ENCODE assay signal across 8 cellular contexts in the genomic region with DNA sequence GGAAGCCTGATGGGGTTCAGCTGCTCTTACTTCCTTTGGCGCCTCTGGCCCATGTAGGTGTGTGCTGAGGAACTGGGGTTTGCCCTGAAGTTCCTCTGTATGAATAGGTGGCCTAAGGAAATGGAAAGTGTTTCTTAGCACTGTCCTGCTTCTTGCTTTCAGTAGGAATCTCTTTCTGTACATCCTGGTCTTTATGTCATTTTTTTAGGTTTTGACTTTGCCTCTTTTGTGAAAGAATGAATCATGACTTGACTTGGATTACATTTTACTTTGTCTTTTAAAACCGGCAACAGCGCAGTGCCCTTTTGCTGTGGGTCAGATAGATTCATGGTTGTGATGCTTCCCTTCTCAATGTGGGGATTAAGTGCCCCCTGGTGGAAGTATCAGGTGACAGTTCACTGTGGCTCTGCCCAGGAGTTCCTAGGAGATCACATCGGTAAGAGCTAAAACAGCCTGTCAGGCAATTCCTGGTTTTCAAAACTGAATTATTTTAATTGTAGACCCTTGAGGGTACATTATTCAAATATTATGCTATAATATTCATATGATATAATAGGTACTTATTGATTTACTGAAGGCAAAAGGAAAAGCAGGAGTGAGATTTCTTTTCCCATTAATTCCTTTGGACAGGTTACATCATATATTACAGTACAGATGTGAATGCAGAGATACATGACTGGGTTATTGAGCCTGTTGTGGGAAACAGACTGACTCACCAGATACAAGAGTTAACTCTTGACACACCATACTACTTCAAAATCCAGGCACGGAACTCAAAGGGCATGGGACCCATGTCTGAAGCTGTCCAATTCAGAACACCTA.
DNase-seq lines count a peak whose midpoint lies in the region; ATAC-seq and TF ChIP-seq lines count a peak whose summit lies in the region.

No MANE protein-coding gene starts in this region.

- peak; percentile 10 to 59 (median 30) for DNase-seq in CD4-positive, CD25-positive, alpha-beta regulatory T cell
- peak; percentile 76 for DNase-seq in HCEC 1CT
- peak; percentile 39 for DNase-seq in NCI-H226
- DNase-seq in activated CD4-positive, alpha-beta memory T cell treated with anti-CD3 and anti-CD28 coated beads for 36 hours, result peak; percentile 60
- peak; percentile 67 for DNase-seq in epidermal melanocyte (ENCODE audit: insufficient read length, low spot score)
- DNase-seq in mucosa of descending colon, result peak in 1 of 3 donors; percentile 71
- DNase-seq in stimulated activated naive CD8-positive, alpha-beta T cell treated with anti-CD3 and anti-CD28 coated beads, Interleukin-15, amount 100 ng/mL, for 72 hours, result peak; percentile 29 to 39
- no peak for DNase-seq in GOT3 (lab: John Stamatoyannopoulos, UW)

- H3K27ac Mint-ChIP-seq in CD4-positive, CD25-positive, alpha-beta regulatory T cell, result no peak overlapping the region
- H3K27ac Mint-ChIP-seq in activated CD4-positive, alpha-beta memory T cell treated with anti-CD3 and anti-CD28 coated beads for 36 hours, result no peak overlapping the region
- no peak overlapping the region for H3K27ac Mint-ChIP-seq in stimulated activated naive CD8-positive, alpha-beta T cell treated with anti-CD3 and anti-CD28 coated beads, Interleukin-15, amount 100 ng/mL, for 72 hours

- H3K27me3 Mint-ChIP-seq in CD4-positive, CD25-positive, alpha-beta regulatory T cell, result peaks cover 24% of the 10 kb centered on the region
- H3K27me3 Mint-ChIP-seq in activated CD4-positive, alpha-beta memory T cell treated with anti-CD3 and anti-CD28 coated beads for 36 hours, result no peaks in the 10 kb centered on the region
- no peaks in the 10 kb centered on the region for H3K27me3 Mint-ChIP-seq in stimulated activated naive CD8-positive, alpha-beta T cell treated with anti-CD3 and anti-CD28 coated beads, Interleukin-15, amount 100 ng/mL, for 72 hours

- no peaks in the 10 kb centered on the region for H3K4me1 ChIP-seq in CD4-positive, CD25-positive, alpha-beta regulatory T cell (ENCODE audit: control insufficient read depth, insufficient read depth, low read length, poor library complexity, severe bottlenecking)
- no peaks in the 10 kb centered on the region for H3K4me1 ChIP-seq in mucosa of descending colon (ENCODE audit: low read depth)

- H3K36me3 ChIP-seq in CD4-positive, CD25-positive, alpha-beta regulatory T cell (ENCODE audit: control insufficient read depth, insufficient read depth, low read length), result no peaks in the 10 kb centered on the region
- H3K36me3 ChIP-seq in mucosa of descending colon (ENCODE audit: low read depth), result no peaks in the 10 kb centered on the region

- CTCF ChIA-PET in activated CD4-positive, alpha-beta memory T cell treated with anti-CD3 and anti-CD28 coated beads for 36 hours (lab: Charles Lee), result interaction anchor here (0.7 to 8.2 kb wide), 23 partner anchors 9 to 552 kb away, joined by 3 to 73 read pairs (median 5); no protein-coding TSS in a partner anchor

- no peaks in the 10 kb centered on the region for H3K27me3 ChIP-seq in CD4-positive, CD25-positive, alpha-beta regulatory T cell (ENCODE audit: control insufficient read depth, insufficient read depth, low read length)

- intact Hi-C loops in activated CD4-positive, alpha-beta memory T cell treated with anti-CD3 and anti-CD28 coated beads for 36 hours (cut with micrococcal nuclease), result loop anchor here (1.0 kb wide), 1 partner anchor 32 kb away; no protein-coding TSS in a partner anchor
- intact Hi-C loops in mucosa of descending colon (cut with DNase I, micrococcal nuclease), result no loop called here

- H3K9me3 ChIP-seq in CD4-positive, CD25-positive, alpha-beta regulatory T cell (ENCODE audit: control insufficient read depth in 2 of 2, low read length in 2 of 2), result no peaks in the 10 kb centered on the region
- H3K9me3 ChIP-seq in mucosa of descending colon, result no peaks in the 10 kb centered on the region

- H3K27ac ChIP-seq in CD4-positive, CD25-positive, alpha-beta regulatory T cell (ENCODE audit: insufficient read depth, low read length, poor library complexity, severe bottlenecking), result no peak overlapping the region

- ATAC-seq in CD4-positive, CD25-positive, alpha-beta regulatory T cell (ENCODE audit: low read depth in 2 of 2), result peak; percentile 42 to 45
- ATAC-seq in mucosa of descending colon, result peak; percentile 80
- peak; percentile 88 for ATAC-seq in stimulated activated naive CD8-positive, alpha-beta T cell treated with anti-CD3 and anti-CD28 coated beads, Interleukin-15, amount 100 ng/mL, for 72 hours

- peak; percentile 61 for TF ChIP-seq CTCF in mucosa of descending colon (IDR thresholded peaks at IDR 0.05)

- H3K4me1 Mint-ChIP-seq in CD4-positive, CD25-positive, alpha-beta regulatory T cell, result peaks cover 0 to 5% (median 0%) of the 10 kb centered on the region in 4 donors
- peaks cover 4% of the 10 kb centered on the region for H3K4me1 Mint-ChIP-seq in activated CD4-positive, alpha-beta memory T cell treated with anti-CD3 and anti-CD28 coated beads for 36 hours (ENCODE audit: low read depth)
- peaks cover 6% of the 10 kb centered on the region for H3K4me1 Mint-ChIP-seq in stimulated activated naive CD8-positive, alpha-beta T cell treated with anti-CD3 and anti-CD28 coated beads, Interleukin-15, amount 100 ng/mL, for 72 hours

- H3K36me3 Mint-ChIP-seq in CD4-positive, CD25-positive, alpha-beta regulatory T cell, result no peaks in the 10 kb centered on the region
- peaks cover 2% of the 10 kb centered on the region for H3K36me3 Mint-ChIP-seq in activated CD4-positive, alpha-beta memory T cell treated with anti-CD3 and anti-CD28 coated beads for 36 hours

- no peak overlapping the region for H3K4me3 ChIP-seq in CD4-positive, CD25-positive, alpha-beta regulatory T cell (ENCODE audit: low read depth, low read length)
- H3K4me3 ChIP-seq in mucosa of descending colon, result no peak overlapping the region

- no peaks in the 10 kb centered on the region for H3K9me3 Mint-ChIP-seq in CD4-positive, CD25-positive, alpha-beta regulatory T cell
- H3K9me3 Mint-ChIP-seq in activated CD4-positive, alpha-beta memory T cell treated with anti-CD3 and anti-CD28 coated beads for 36 hours, result no peaks in the 10 kb centered on the region
- H3K9me3 Mint-ChIP-seq in stimulated activated naive CD8-positive, alpha-beta T cell treated with anti-CD3 and anti-CD28 coated beads, Interleukin-15, amount 100 ng/mL, for 72 hours, result no peaks in the 10 kb centered on the region

- POLR2A ChIA-PET in activated CD4-positive, alpha-beta memory T cell treated with anti-CD3 and anti-CD28 coated beads for 36 hours (lab: Charles Lee), result no interaction called here

- H3K4me3 Mint-ChIP-seq in CD4-positive, CD25-positive, alpha-beta regulatory T cell, result no peak overlapping the region
- H3K4me3 Mint-ChIP-seq in activated CD4-positive, alpha-beta memory T cell treated with anti-CD3 and anti-CD28 coated beads for 36 hours, result no peak overlapping the region
- no peak overlapping the region for H3K4me3 Mint-ChIP-seq in stimulated activated naive CD8-positive, alpha-beta T cell treated with anti-CD3 and anti-CD28 coated beads, Interleukin-15, amount 100 ng/mL, for 72 hours
